In genomic region chr12:93498813-93499212, GRCh38 we compare ENCODE assay signal across 7 cellular contexts. TPM values are rescaled to one million over a fixed set of nuclear protein-coding genes. Genes with fewer than 3 reads are reported as not detected.
DNase-seq lines count a peak whose midpoint lies in the region; ATAC-seq, FAIRE-seq and TF ChIP-seq lines count a peak whose summit lies in the region.
"Not testable (repeated sequence)": the region's sequence is repeated elsewhere in the genome, so short reads cannot be mapped to it uniquely, and the experiment has no call there.

No MANE protein-coding gene starts in this region.

- not testable (repeated sequence) for H3K4me2 ChIP-seq in astrocyte (ENCODE audit: low read length); H1 (ENCODE audit: insufficient read depth in 1 of 2, low read depth in 2 of 2, low read length in 2 of 2); HepG2 (ENCODE audit: low read depth, low read length)

- not testable (repeated sequence) for TF ChIP-seq POLR2A in H1 (IDR thresholded peaks at IDR 0.05; ENCODE audit: control extremely low read depth in 1 of 2, low read depth in 2 of 2, low read length in 2 of 2); HepG2 (IDR thresholded peaks at IDR 0.05; ENCODE audit: insufficient read depth in 1 of 2, low read depth in 2 of 2, low read length in 2 of 2)

- POLR2A ChIA-PET in H1 (lab: Charles Lee; ENCODE audit: partially characterized antibody); HepG2 (lab: Yijun Ruan, JAX): not testable (repeated sequence)

- not testable (repeated sequence) for ATAC-seq in HepG2

- H3K36me3 ChIP-seq in astrocyte (ENCODE audit: insufficient read depth, low read length) = peaks cover 11% of the 10 kb centered on the region
- peaks cover 8 to 43% (median 13%) of the 10 kb centered on the region in 4 experiments; a peak in 6 of 8 replicates for H3K36me3 ChIP-seq in H1 (ENCODE audit: control insufficient read depth in 2 of 4, insufficient read depth in 4 of 4, low read length in 3 of 4)
- peaks cover 11 to 31% of the 10 kb centered on the region in 2 experiments; a peak in 4 of 5 replicates for H3K36me3 ChIP-seq in HepG2 (replicated peaks in 1 of 2; ENCODE audit: control insufficient read depth in 1 of 2, insufficient read depth in 2 of 2, low read length in 2 of 2)

- H3K36me3 Mint-ChIP-seq in astrocyte (ENCODE audit: low read depth, unreplicated experiment) = peaks cover 20% of the 10 kb centered on the region

- not testable (repeated sequence) for H3K27ac ChIP-seq in astrocyte (ENCODE audit: low read depth, low read length); H1 (ENCODE audit: low read depth, low read length); HepG2 (ENCODE audit: extremely low read length, insufficient read depth, low read length)

- not testable (repeated sequence) for H3K9me3 ChIP-seq in astrocyte (ENCODE audit: insufficient read depth, low read depth, low read length); H1 (ENCODE audit: insufficient read depth in 2 of 2, low read depth in 1 of 2, low read length in 1 of 2); HepG2 (ENCODE audit: low read length)

- not testable (repeated sequence) for H3K9me3 Mint-ChIP-seq in astrocyte (ENCODE audit: unreplicated experiment)

- H2BK15ac ChIP-seq in H1 (ENCODE audit: low read length) = not testable (repeated sequence)

- not testable (repeated sequence) for H3K4me1 ChIP-seq in astrocyte (ENCODE audit: insufficient read depth, low read length); H1 (replicated peaks in 1 of 4; ENCODE audit: control insufficient read depth in 3 of 4, insufficient read depth in 4 of 4, low read length in 3 of 4); HepG2 (ENCODE audit: insufficient read depth, low read length)

- H3K79me1 ChIP-seq in H1 (ENCODE audit: low read depth, low read length) = not testable (repeated sequence)

- not testable (repeated sequence) for H3K79me2 ChIP-seq in astrocyte (ENCODE audit: insufficient read depth, low read length); H1 (ENCODE audit: control insufficient read depth in 1 of 2, insufficient read depth in 2 of 2, low read length in 2 of 2); HepG2 (ENCODE audit: insufficient read depth, low read length)

- H2BK20ac ChIP-seq in H1 (ENCODE audit: low read length) = not testable (repeated sequence)

- not testable (repeated sequence) for H3K9ac ChIP-seq in astrocyte (ENCODE audit: low read length); H1 (replicated peaks in 1 of 4; ENCODE audit: extremely low read depth in 1 of 4, low read depth in 3 of 4, low read length in 3 of 4); HepG2 (ENCODE audit: insufficient read depth, low read depth, low read length)

- FAIRE-seq in G401.6 (lab: Jason Lieb, UNC) = peak; percentile 69
- peak; percentile 62 for FAIRE-seq in GM18507 (lab: Jason Lieb, UNC)
- peak; percentile 4 for FAIRE-seq in HTR-8/SVneo (lab: Jason Lieb, UNC)
- FAIRE-seq in astrocyte (lab: Jason Lieb, UNC) = peak; percentile 43
- peak; percentile 45 for FAIRE-seq in H1 (lab: Jason Lieb, UNC)
- FAIRE-seq in islet of Langerhans (lab: Jason Lieb, UNC) = peak; percentile 99
- FAIRE-seq in HepG2 (lab: Jason Lieb, UNC) = peak; percentile 21

- not testable (repeated sequence) for H3K4me3 ChIP-seq in astrocyte (ENCODE audit: insufficient read depth, low read depth, low read length); H1 (ENCODE audit: extremely low read depth in 1 of 4, insufficient read depth in 2 of 4, low read depth in 3 of 4, low read length in 4 of 4); HepG2 (replicated peaks in 1 of 3; ENCODE audit: insufficient read depth in 1 of 3, low read depth in 2 of 3, low read length in 3 of 3)

- not testable (repeated sequence) for H2BK12ac ChIP-seq in H1 (ENCODE audit: low read depth, low read length)

- not testable (repeated sequence) for BruUV-seq in HepG2 (replicated peaks; lab: Mats Ljungman, UMichigan)

- H4K8ac ChIP-seq in H1 (ENCODE audit: extremely low read depth, insufficient read depth, low read length) = not testable (repeated sequence)

- H2BK120ac ChIP-seq in H1 (replicated peaks; ENCODE audit: low read depth, low read length) = not testable (repeated sequence)

- H2AK5ac ChIP-seq in H1 (ENCODE audit: low read depth, low read length) = not testable (repeated sequence)

- TF ChIP-seq EP300 in H1 (IDR thresholded peaks at IDR 0.05; ENCODE audit: borderline replicate concordance in 1 of 2, low read depth in 2 of 2, low read length in 2 of 2); HepG2 (IDR thresholded peaks at IDR 0.05; ENCODE audit: low read depth in 2 of 2, low read length in 2 of 2); HepG2 (CRISPR knock-in tag; IDR thresholded peaks at IDR 0.05; ENCODE audit: borderline replicate concordance): not testable (repeated sequence)

- not testable (repeated sequence) for H2AFZ ChIP-seq in astrocyte (ENCODE audit: low read depth, low read length); H1 (ENCODE audit: low read length); HepG2 (ENCODE audit: low read length)

- not testable (repeated sequence) for H3K23ac ChIP-seq in H1 (ENCODE audit: insufficient read length)

- not testable (repeated sequence) for H3K27ac Mint-ChIP-seq in astrocyte (ENCODE audit: unreplicated experiment)

- not testable (repeated sequence) for H4K5ac ChIP-seq in H1 (ENCODE audit: insufficient read length, low read depth, low read length)

- in situ Hi-C loops in HepG2 (cut with HindIII; ENCODE audit: extremely low pct_ligation_motif_present, low pct_unique_long_range_greater_than_20kb) = not testable (repeated sequence)

- not testable (repeated sequence) for TF ChIP-seq CTCF in astrocyte (IDR thresholded peaks at IDR 0.05; ENCODE audit: insufficient read depth, low read depth, low read length); H1 (IDR thresholded peaks at IDR 0.05; ENCODE audit: control extremely low read depth in 1 of 3, insufficient read depth in 1 of 3, low read depth in 1 of 3, low read length in 3 of 3); HepG2 (CRISPR knock-in tag; IDR thresholded peaks at IDR 0.05)

- not testable (repeated sequence) for H2BK5ac ChIP-seq in H1 (ENCODE audit: low read depth, low read length)

- H3K4me3 Mint-ChIP-seq in astrocyte (ENCODE audit: unreplicated experiment) = not testable (repeated sequence)

- not testable (repeated sequence) for H3K56ac ChIP-seq in H1 (replicated peaks; ENCODE audit: insufficient read length, low read depth, low read length)

- no CpG with 5 or more reads among the region's 1 CpG for WGBS in H1 (ENCODE audit: extremely low coverage in 1 of 2, insufficient coverage in 1 of 2, insufficient read length in 1 of 2, insufficient replicate concordance in 2 of 2, low coverage in 1 of 2, low lambda C conversion rate in 2 of 2, missing lambda C conversion rate in 1 of 2), 2 experiments
- no CpG with 5 or more reads among the region's 1 CpG for WGBS in HepG2 (ENCODE audit: low lambda C conversion rate)

- H4K20me1 ChIP-seq in astrocyte (ENCODE audit: insufficient read depth, low read length); H1 (replicated peaks in 1 of 2; ENCODE audit: control insufficient read depth in 1 of 2, insufficient read depth in 2 of 2, low read length in 2 of 2); HepG2 (ENCODE audit: insufficient read depth, low read length): not testable (repeated sequence)

- not testable (repeated sequence) for H3K18ac ChIP-seq in H1 (ENCODE audit: extremely low read depth, low read length)

- not testable (repeated sequence) for H3K14ac ChIP-seq in H1 (ENCODE audit: insufficient read length)

- intact Hi-C loops in HepG2 (cut with micrococcal nuclease; ENCODE audit: unreplicated experiment) = not testable (repeated sequence)

- not testable (repeated sequence) for TF ChIP-seq RAD21 in H1 (IDR thresholded peaks at IDR 0.05 in 1 of 2, conservative IDR thresholded peaks at IDR 0.05 in 1 of 2; ENCODE audit: low read depth in 2 of 2, low read length in 2 of 2); HepG2 (CRISPR knock-in tag; IDR thresholded peaks at IDR 0.05)

- H4K91ac ChIP-seq in H1 (replicated peaks; ENCODE audit: insufficient read length, low read length) = not testable (repeated sequence)

- not testable (repeated sequence) for H3K23me2 ChIP-seq in H1 (ENCODE audit: low read depth, low read length)

- H3K27me3 Mint-ChIP-seq in astrocyte (ENCODE audit: low read depth, unreplicated experiment) = not testable (repeated sequence)

- H3K27me3 ChIP-seq in astrocyte (ENCODE audit: insufficient read depth, low read length); H1 (replicated peaks in 1 of 4; ENCODE audit: control insufficient read depth in 3 of 4, extremely low read depth in 1 of 4, insufficient read depth in 3 of 4, low read length in 3 of 4); HepG2 (ENCODE audit: control insufficient read depth in 1 of 2, insufficient read depth in 2 of 2, low read length in 2 of 2): not testable (repeated sequence)

- CTCF ChIA-PET in H1 (lab: Charles Lee; ENCODE audit: partially characterized antibody); HepG2 (lab: Yijun Ruan, JAX; ENCODE audit: low intra/inter-chr PET ratio, low total read pairs): not testable (repeated sequence)

- H3K4ac ChIP-seq in H1 (replicated peaks; ENCODE audit: insufficient read length, low read depth, low read length) = not testable (repeated sequence)

- DNase-seq in GM18507 (ENCODE audit: extremely low spot score, insufficient read length, low read depth); HTR-8/SVneo (ENCODE audit: insufficient read length, low spot score); astrocyte (ENCODE audit: low read depth); H1 (ENCODE audit: low read depth in 1 of 2, low spot score in 2 of 2); HepG2 (ENCODE audit: low spot score): not testable (repeated sequence)

- not testable (repeated sequence) for H3K4me1 Mint-ChIP-seq in astrocyte (ENCODE audit: low read depth, unreplicated experiment)

RNA-seq across cellular contexts. Expression of gene MRPL42, which starts 31.5 kb away (rescaled TPM):
- total RNA-seq in astrocyte (65.6 and 73.8 TPM in 2 replicates), HepG2 (2016; rRNA removed; fragmentation: Illumina TruSeq; extraction: Trizol) (148 and 224 TPM in 2 replicates)
- 171 and 176 TPM in 2 replicates for total RNA-seq in H1 (2021; fragmentation: NEBNext Ultra II Directional; extraction: Animal tissue kit (Norgen Biotek cat#: 25700))
- polyA plus RNA-seq in H1 (2011; rRNA removed) (57.5 and 110 TPM in 2 replicates), HepG2 (2011; rRNA removed) (75.4 and 93.3 TPM in 2 replicates)
- polyA plus RNA-seq in H1 (2011; cell fraction: cytosol; rRNA removed) = 101 TPM
- polyA plus RNA-seq in H1 (2011; cell fraction: nucleus; rRNA removed) = 17.9 TPM
- polyA plus RNA-seq in H1 (2012, experiment 1 of 2) = 86.9 to 250 TPM (median 100 TPM) in 4 replicates
- 47.0 TPM for polyA plus RNA-seq in H1 (2012, experiment 2 of 2)
- polyA plus RNA-seq in H1 (2013, experiment 1 of 2) = 117 TPM
- polyA plus RNA-seq in H1 (2013, experiment 2 of 2) = 121 TPM
- polyA minus RNA-seq in H1 (2011; rRNA and poly(A)+ RNA removed) = 104 and 187 TPM in 2 replicates
- polyA minus RNA-seq in H1 (2011; cell fraction: cytosol; rRNA and poly(A)+ RNA removed) = 51.4 TPM
- 94.6 TPM for polyA minus RNA-seq in H1 (2011; cell fraction: nucleus; rRNA and poly(A)+ RNA removed)
- 63.1 and 69.4 TPM in 2 replicates for total RNA-seq in HepG2 (2016; cell fraction: cytosol; rRNA removed; fragmentation: Illumina TruSeq; extraction: Trizol; ENCODE audit: low read depth)
- total RNA-seq in HepG2 (2016; cell fraction: insoluble cytoplasmic fraction; rRNA removed; fragmentation: Illumina TruSeq; extraction: Trizol) = 148 and 233 TPM in 2 replicates
- total RNA-seq in HepG2 (2016; cell fraction: membrane; rRNA removed; fragmentation: Illumina TruSeq; extraction: Trizol) = 119 and 120 TPM in 2 replicates
- total RNA-seq in HepG2 (2016; cell fraction: nucleus; rRNA removed; fragmentation: Illumina TruSeq; extraction: Trizol) = 72.3 and 83.9 TPM in 2 replicates
- polyA plus RNA-seq in HepG2 (2011; cell fraction: cytosol; rRNA removed) = 44.4 and 77.9 TPM in 2 replicates
- 21.4 and 32.1 TPM in 2 replicates for polyA plus RNA-seq in HepG2 (2011; cell fraction: nucleus; rRNA removed)
- 77.4 and 156 TPM in 2 replicates for polyA plus RNA-seq in HepG2 (2012)
- polyA plus RNA-seq in HepG2 (2016; cell fraction: cytosol; fragmentation: Illumina TruSeq; extraction: Trizol; ENCODE audit: low read depth) = 62.5 and 71.1 TPM in 2 replicates
- polyA plus RNA-seq in HepG2 (2016; cell fraction: insoluble cytoplasmic fraction; fragmentation: Illumina TruSeq; extraction: Trizol; ENCODE audit: low read depth) = 198 and 212 TPM in 2 replicates
- 87.3 and 92.4 TPM in 2 replicates for polyA plus RNA-seq in HepG2 (2016; cell fraction: membrane; fragmentation: Illumina TruSeq; extraction: Trizol; ENCODE audit: low read depth)
- polyA plus RNA-seq in HepG2 (2016; cell fraction: nucleus; fragmentation: Illumina TruSeq; extraction: Trizol; ENCODE audit: insufficient read depth, low read depth) = 78.8 and 79.9 TPM in 2 replicates
- polyA minus RNA-seq in HepG2 (2011; rRNA and poly(A)+ RNA removed; ENCODE audit: low replicate concordance) = 23.0 and 26.1 TPM in 2 replicates
- 48.1 and 52.1 TPM in 2 replicates for polyA minus RNA-seq in HepG2 (2011; cell fraction: cytosol; rRNA and poly(A)+ RNA removed)
- 61.4 and 110 TPM in 2 replicates for polyA minus RNA-seq in HepG2 (2011; cell fraction: nucleus; rRNA and poly(A)+ RNA removed)

RNA-seq across cellular contexts. Expression of gene UBE2N, which starts 57.1 kb away (rescaled TPM):
- total RNA-seq in astrocyte = 113 and 129 TPM in 2 replicates
- total RNA-seq in H1 (2021; fragmentation: NEBNext Ultra II Directional; extraction: Animal tissue kit (Norgen Biotek cat#: 25700)) = 215 and 225 TPM in 2 replicates
- 62.1 and 108 TPM in 2 replicates for polyA plus RNA-seq in H1 (2011; rRNA removed)
- 130 TPM for polyA plus RNA-seq in H1 (2011; cell fraction: cytosol; rRNA removed)
- polyA plus RNA-seq in H1 (2011; cell fraction: nucleus; rRNA removed) = 132 TPM
- 210 to 347 TPM (median 221 TPM) in 4 replicates for polyA plus RNA-seq in H1 (2012, experiment 1 of 2)
- 28.2 TPM for polyA plus RNA-seq in H1 (2012, experiment 2 of 2)
- 181 TPM for polyA plus RNA-seq in H1 (2013, experiment 1 of 2)
- 189 TPM for polyA plus RNA-seq in H1 (2013, experiment 2 of 2)
- 152 and 209 TPM in 2 replicates for polyA minus RNA-seq in H1 (2011; rRNA and poly(A)+ RNA removed)
- polyA minus RNA-seq in H1 (2011; cell fraction: cytosol; rRNA and poly(A)+ RNA removed) = 84.9 TPM
- polyA minus RNA-seq in H1 (2011; cell fraction: nucleus; rRNA and poly(A)+ RNA removed) = 39.3 TPM
- 197 and 317 TPM in 2 replicates for total RNA-seq in HepG2 (2016; rRNA removed; fragmentation: Illumina TruSeq; extraction: Trizol)
- total RNA-seq in HepG2 (2016; cell fraction: cytosol; rRNA removed; fragmentation: Illumina TruSeq; extraction: Trizol; ENCODE audit: low read depth) = 43.5 and 43.9 TPM in 2 replicates
- total RNA-seq in HepG2 (2016; cell fraction: insoluble cytoplasmic fraction; rRNA removed; fragmentation: Illumina TruSeq; extraction: Trizol) = 195 and 339 TPM in 2 replicates
- 74.6 and 87.2 TPM in 2 replicates for total RNA-seq in HepG2 (2016; cell fraction: membrane; rRNA removed; fragmentation: Illumina TruSeq; extraction: Trizol)
- total RNA-seq in HepG2 (2016; cell fraction: nucleus; rRNA removed; fragmentation: Illumina TruSeq; extraction: Trizol) = 66.6 and 69.2 TPM in 2 replicates
- 179 and 188 TPM in 2 replicates for polyA plus RNA-seq in HepG2 (2011; rRNA removed)
- polyA plus RNA-seq in HepG2 (2011; cell fraction: cytosol; rRNA removed) = 71.4 and 85.0 TPM in 2 replicates
- 21.6 and 30.5 TPM in 2 replicates for polyA plus RNA-seq in HepG2 (2011; cell fraction: nucleus; rRNA removed)
- 160 and 165 TPM in 2 replicates for polyA plus RNA-seq in HepG2 (2012)
- polyA plus RNA-seq in HepG2 (2016; cell fraction: cytosol; fragmentation: Illumina TruSeq; extraction: Trizol; ENCODE audit: low read depth) = 41.1 and 43.9 TPM in 2 replicates
- polyA plus RNA-seq in HepG2 (2016; cell fraction: insoluble cytoplasmic fraction; fragmentation: Illumina TruSeq; extraction: Trizol; ENCODE audit: low read depth) = 331 and 351 TPM in 2 replicates
- 56.6 and 65.4 TPM in 2 replicates for polyA plus RNA-seq in HepG2 (2016; cell fraction: membrane; fragmentation: Illumina TruSeq; extraction: Trizol; ENCODE audit: low read depth)
- polyA plus RNA-seq in HepG2 (2016; cell fraction: nucleus; fragmentation: Illumina TruSeq; extraction: Trizol; ENCODE audit: insufficient read depth, low read depth) = 115 and 117 TPM in 2 replicates
- polyA minus RNA-seq in HepG2 (2011; rRNA and poly(A)+ RNA removed; ENCODE audit: low replicate concordance) = 45.7 and 70.5 TPM in 2 replicates
- 70.3 and 70.8 TPM in 2 replicates for polyA minus RNA-seq in HepG2 (2011; cell fraction: cytosol; rRNA and poly(A)+ RNA removed)
- 23.6 and 30.6 TPM in 2 replicates for polyA minus RNA-seq in HepG2 (2011; cell fraction: nucleus; rRNA and poly(A)+ RNA removed)
